In the genomic region with DNA sequence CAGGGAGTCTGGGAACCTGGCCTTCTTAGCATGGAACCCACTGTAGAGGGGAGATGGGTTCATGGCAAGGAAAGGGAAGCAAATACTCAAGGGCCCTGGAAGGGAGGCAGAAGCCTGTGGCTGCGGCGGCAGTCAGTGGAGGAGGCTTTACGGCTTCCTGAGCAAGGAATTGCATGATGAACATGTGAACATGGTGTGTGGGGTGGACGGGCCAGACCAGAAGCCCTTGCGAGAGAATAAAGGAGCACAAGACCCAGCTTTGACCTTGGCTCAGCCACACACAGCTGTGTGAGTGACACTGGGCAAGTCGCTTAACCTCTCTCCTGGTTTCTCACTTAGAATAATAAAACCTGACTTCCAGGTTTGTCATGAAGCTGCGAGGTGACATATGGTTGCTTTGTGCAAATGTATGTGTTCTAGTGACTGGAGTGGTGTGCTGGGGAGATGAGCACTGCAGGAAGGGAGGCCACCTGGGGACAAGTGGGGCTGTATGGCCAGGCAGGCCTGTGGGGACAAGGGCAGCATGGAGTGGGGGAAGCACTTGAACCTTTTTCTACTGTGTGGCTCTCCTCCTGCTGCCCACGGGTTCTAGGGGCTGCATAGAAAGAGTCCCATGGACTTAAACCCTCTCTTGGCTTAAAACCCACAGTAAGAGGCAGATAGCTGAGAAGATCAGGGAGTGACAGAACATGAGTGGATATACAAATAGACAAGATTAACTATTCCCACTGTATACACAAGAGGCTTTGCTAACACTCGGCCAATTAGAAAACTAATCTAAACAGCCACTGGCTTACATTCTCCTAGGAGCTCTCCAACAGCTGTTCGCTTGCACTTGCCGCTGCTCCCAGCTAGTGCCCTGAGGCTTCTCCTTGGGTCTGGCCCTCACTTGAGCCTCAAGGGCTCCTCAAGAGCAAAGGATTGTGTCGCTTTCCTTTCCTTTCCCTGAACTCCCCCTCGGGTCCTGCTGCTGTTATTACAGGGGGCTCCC, we compare ENCODE assay signal across 15 cellular contexts.
DNase-seq lines count a peak whose midpoint lies in the region; ATAC-seq and TF ChIP-seq lines count a peak whose summit lies in the region.
"Had no signal": no experiment of that assay in that cellular context is flagged by ENCODE, and none has a peak within 500 bp of the region (broad histone marks: within the 10 kb centered on the region; RNA-seq: fewer than 3 reads in every experiment).

No MANE protein-coding gene starts in this region.

- POLR2A ChIA-PET in CD4-positive, alpha-beta memory T cell (lab: Charles Lee; ENCODE audit: partially characterized antibody), result no interaction called here

- H3K4me3 ChIP-seq in CD4-positive, alpha-beta memory T cell (ENCODE audit: low read length in 2 of 2), result no peak overlapping the region
- H3K4me3 ChIP-seq: SK-N-MC had no signal

- no peak overlapping the region for H3K27ac ChIP-seq in CD4-positive, alpha-beta memory T cell (ENCODE audit: low read depth, low read length)
- H3K27ac ChIP-seq: SK-N-MC had no signal

- TF ChIP-seq CTCF in nephron progenitor cell (IDR thresholded peaks at IDR 0.05), result no peak

- H3K36me3 Mint-ChIP-seq in nephron progenitor cell (ENCODE audit: low read depth), result no peaks in the 10 kb centered on the region
- H3K36me3 Mint-ChIP-seq in CD4-positive, alpha-beta memory T cell, result no peaks in the 10 kb centered on the region
- H3K36me3 Mint-ChIP-seq: activated CD8-positive, alpha-beta memory T cell treated with anti-CD3 and anti-CD28 coated beads, Interleukin-2, amount 10 ng/mL, durations not matched to agents 7 days and 5 days had no signal

- CTCF ChIA-PET in CD4-positive, alpha-beta memory T cell (lab: Charles Lee; ENCODE audit: partially characterized antibody), result no interaction called here

- DNase-seq in DMS79 (lab: John Stamatoyannopoulos, UW) (peak; percentile 95), NCI-H2029 treated with DMSO at 0.1 percent for 48 hours (lab: John Stamatoyannopoulos, UW) (peak; percentile 94), amniotic epithelial cell (ENCODE audit: low read depth) (peak; percentile 67), nephron progenitor cell (no peak), T-helper 9 cell (no peak), head of caudate nucleus (no peak)
- no peak for DNase-seq in CD4-positive, alpha-beta memory T cell
- DNase-seq: activated CD8-positive, alpha-beta memory T cell treated with anti-CD3 and anti-CD28 coated beads, Interleukin-2, amount 10 ng/mL, durations not matched to agents 7 days and 5 days; activated naive CD4-positive, alpha-beta T cell treated with anti-CD3 and anti-CD28 coated beads, Interleukin-2, amount 50 U/mL, for 16 hours; effector CD8-positive, alpha-beta T cell; midbrain; NCI-H1105 had no signal

- peaks cover 56% of the 10 kb centered on the region for H3K4me1 Mint-ChIP-seq in nephron progenitor cell
- no peaks in the 10 kb centered on the region for H3K4me1 Mint-ChIP-seq in CD4-positive, alpha-beta memory T cell
- H3K4me1 Mint-ChIP-seq: activated CD8-positive, alpha-beta memory T cell treated with anti-CD3 and anti-CD28 coated beads, Interleukin-2, amount 10 ng/mL, durations not matched to agents 7 days and 5 days; B cell had no signal

- no peaks in the 10 kb centered on the region for H3K27me3 ChIP-seq in CD4-positive, alpha-beta memory T cell (ENCODE audit: insufficient read depth, low read length)

- peaks cover 19% of the 10 kb centered on the region for H3K27me3 Mint-ChIP-seq in nephron progenitor cell (ENCODE audit: low read depth, poor library complexity)
- peaks cover 0 to 4% of the 10 kb centered on the region in 2 donors for H3K27me3 Mint-ChIP-seq in CD4-positive, alpha-beta memory T cell

- no peaks in the 10 kb centered on the region for H3K4me1 ChIP-seq in CD4-positive, alpha-beta memory T cell (ENCODE audit: insufficient read depth, low read length)

- H3K9me3 ChIP-seq in CD4-positive, alpha-beta memory T cell (ENCODE audit: control insufficient read depth in 1 of 2, low read length in 2 of 2), result no peaks in the 10 kb centered on the region

- H3K4me3 Mint-ChIP-seq in nephron progenitor cell, result no peak overlapping the region
- H3K4me3 Mint-ChIP-seq in CD4-positive, alpha-beta memory T cell, result no peak overlapping the region
- H3K4me3 Mint-ChIP-seq: activated CD8-positive, alpha-beta memory T cell treated with anti-CD3 and anti-CD28 coated beads, Interleukin-2, amount 10 ng/mL, durations not matched to agents 7 days and 5 days; B cell had no signal

- no peaks in the 10 kb centered on the region for H3K9me3 Mint-ChIP-seq in nephron progenitor cell
- H3K9me3 Mint-ChIP-seq in CD4-positive, alpha-beta memory T cell, result no peaks in the 10 kb centered on the region

- intact Hi-C loops in CD4-positive, alpha-beta memory T cell (cut with micrococcal nuclease), result no loop called here
- intact Hi-C loops in head of caudate nucleus (cut with DNase I), result no loop called here

- H3K36me3 ChIP-seq in CD4-positive, alpha-beta memory T cell (ENCODE audit: insufficient read depth, low read length), result no peaks in the 10 kb centered on the region

- ATAC-seq in HG02970 (IDR thresholded peaks at IDR 0.05; ENCODE audit: low FRiP score, unreplicated experiment), result no peak
- ATAC-seq: activated CD8-positive, alpha-beta memory T cell treated with anti-CD3 and anti-CD28 coated beads, Interleukin-2, amount 10 ng/mL, durations not matched to agents 7 days and 5 days had no signal

- H3K27ac Mint-ChIP-seq in nephron progenitor cell, result peak overlapping the region; percentile 93
- H3K27ac Mint-ChIP-seq in CD4-positive, alpha-beta memory T cell, result no peak overlapping the region
- H3K27ac Mint-ChIP-seq: activated CD8-positive, alpha-beta memory T cell treated with anti-CD3 and anti-CD28 coated beads, Interleukin-2, amount 10 ng/mL, durations not matched to agents 7 days and 5 days; B cell had no signal

Comparison
In these comparisons a context has a peak if more than half of its experiments do, and no peak if none do; other contexts are left out.
1. DNase-seq: peak in DMS79 (single experiment), NCI-H2029 treated with DMSO at 0.1 percent for 48 hours (single experiment) and amniotic epithelial cell (single experiment); none in nephron progenitor cell (single experiment), T-helper 9 cell (single experiment), CD4-positive, alpha-beta memory T cell (0 of 5) and head of caudate nucleus (0 of 42).